10 cellular contexts compared by ENCODE assay signal in genomic region chr20:47540443-47541354, GRCh38. TPM values are rescaled to one million over a fixed set of nuclear protein-coding genes. Genes with fewer than 3 reads are reported as not detected.
DNase-seq lines count a peak whose midpoint lies in the region; ATAC-seq, FAIRE-seq and TF ChIP-seq lines count a peak whose summit lies in the region.
"Had no signal": no experiment of that assay in that cellular context is flagged by ENCODE, and none has a peak within 500 bp of the region (broad histone marks: within the 10 kb centered on the region; RNA-seq: fewer than 3 reads in every experiment).

No MANE protein-coding gene starts in this region.

- no peak for TF ChIP-seq EP300 in SK-N-SH (IDR thresholded peaks at IDR 0.05; ENCODE audit: borderline replicate concordance in 1 of 2, low read depth in 1 of 2, low read length in 1 of 2)
- no peak for TF ChIP-seq EP300 in GM12878 (IDR thresholded peaks at IDR 0.05; ENCODE audit: borderline replicate concordance in 1 of 2, control insufficient read depth in 1 of 2, low read depth in 2 of 2, low read length in 2 of 2)

- intact Hi-C loops in GM12878 (cut with micrococcal nuclease; ENCODE audit: unreplicated experiment): no loop called here

- H3K4me3 Mint-ChIP-seq in stimulated activated memory B cell treated with anti-CD40 and anti-IgM and Interleukin-4, amounts not matched to agents 10 μg/mL and 1 μg/mL and 100 μg/mL, for 72 hours: no peak overlapping the region

- TF ChIP-seq RAD21 in SK-N-SH (IDR thresholded peaks at IDR 0.05; ENCODE audit: low read length) (no peak), GM12878 (IDR thresholded peaks at IDR 0.05; ENCODE audit: insufficient read depth, low read depth, low read length) (no peak)

- H3K27me3 ChIP-seq in SK-N-SH (ENCODE audit: insufficient read depth): no peaks in the 10 kb centered on the region
- H3K27me3 ChIP-seq in GM12878 (replicated peaks in 1 of 2; ENCODE audit: control insufficient read depth in 2 of 2, insufficient read depth in 2 of 2, low read length in 1 of 2): no peaks in the 10 kb centered on the region

- TF ChIP-seq POLR2A in GM12878 (IDR thresholded peaks at IDR 0.05; ENCODE audit: low read depth, low read length): no peak

- H3K4me3 ChIP-seq in SK-N-SH (ENCODE audit: low read depth in 2 of 2, low read length in 1 of 2) (no peak overlapping the region), GM12878 (no peak overlapping the region)

- peaks cover 4 to 20% of the 10 kb centered on the region in 2 experiments; a peak in 3 of 4 replicates for H3K4me1 ChIP-seq in SK-N-SH (ENCODE audit: control insufficient read depth in 1 of 2, insufficient read depth in 2 of 2, low read depth in 1 of 2, low read length in 1 of 2)
- peaks cover 35% of the 10 kb centered on the region for H3K4me1 ChIP-seq in GM12878 (ENCODE audit: control insufficient read depth, insufficient read depth, low read length)

- H3K36me3 ChIP-seq in SK-N-SH (replicated peaks in 1 of 2; ENCODE audit: control insufficient read depth in 1 of 2, insufficient read depth in 2 of 2, low read length in 1 of 2) (no peaks in the 10 kb centered on the region), GM12878 (ENCODE audit: control insufficient read depth in 2 of 2, insufficient read depth in 2 of 2, low read length in 1 of 2) (peaks cover 4 to 5% of the 10 kb centered on the region in 2 experiments)

- WGBS in SK-N-SH (ENCODE audit: low lambda C conversion rate): 75% methylated on average over 5 of the region's 5 CpGs
- 59% methylated on average over 5 of the region's 5 CpGs for WGBS in GM12878 (ENCODE audit: insufficient coverage, insufficient replicate concordance, low lambda C conversion rate, missing lambda C conversion rate)

- H3K9me3 Mint-ChIP-seq in stimulated activated memory B cell treated with anti-CD40 and anti-IgM and Interleukin-4, amounts not matched to agents 10 μg/mL and 1 μg/mL and 100 μg/mL, for 72 hours: no peaks in the 10 kb centered on the region

- no TSS peak for BruUV-seq in GM12878 (replicated peaks; lab: Mats Ljungman, UMichigan)

- in situ Hi-C loops in GM12878 (cut with MboI): no loop called here

- H3K27ac Mint-ChIP-seq in stimulated activated memory B cell treated with anti-CD40 and anti-IgM and Interleukin-4, amounts not matched to agents 10 μg/mL and 1 μg/mL and 100 μg/mL, for 72 hours: peak overlapping the region; percentile 69

- H3F3A ChIP-seq in SK-N-SH (replicated peaks; ENCODE audit: insufficient read depth): peaks cover 19% of the 10 kb centered on the region

- POLR2A ChIA-PET in SK-N-SH (lab: Yijun Ruan, JAX) (no interaction called here), GM12878 (lab: Charles Lee) (interaction anchor here (0.7 to 1.4 kb wide), 2 partner anchors 13 to 57 kb away, joined by 3 read pairs; no protein-coding TSS in a partner anchor)

- H3K27me3 Mint-ChIP-seq in stimulated activated memory B cell treated with anti-CD40 and anti-IgM and Interleukin-4, amounts not matched to agents 10 μg/mL and 1 μg/mL and 100 μg/mL, for 72 hours: no peaks in the 10 kb centered on the region

- no peak overlapping the region for H3K9ac ChIP-seq in SK-N-SH
- no peak overlapping the region for H3K9ac ChIP-seq in GM12878 (ENCODE audit: control insufficient read depth, insufficient read depth, low read length)

- RAD21 ChIA-PET in GM12878 (lab: Charles Lee; ENCODE audit: unreplicated experiment): interaction anchor here (1.2 to 1.4 kb wide), 2 partner anchors 32 to 37 kb away, joined by 3 to 4 read pairs; no protein-coding TSS in a partner anchor

- SMC1A ChIA-PET in GM12878 (lab: Charles Lee; ENCODE audit: uncharacterized antibody, unreplicated experiment): interaction anchor here (1.0 to 4.0 kb wide), 9 partner anchors 12 to 157 kb away, joined by 3 to 18 read pairs (median 7); no protein-coding TSS in a partner anchor

- no peaks in the 10 kb centered on the region for H3K9me2 ChIP-seq in SK-N-SH

- H4K20me1 ChIP-seq in SK-N-SH (ENCODE audit: insufficient read depth) (no peaks in the 10 kb centered on the region), GM12878 (ENCODE audit: control insufficient read depth, insufficient read depth) (no peaks in the 10 kb centered on the region)

- H2AFZ ChIP-seq in SK-N-SH (ENCODE audit: low read depth) (no peak overlapping the region), GM12878 (ENCODE audit: control insufficient read depth, low read depth, low read length) (no peak overlapping the region)

- FAIRE-seq in GM12878 (lab: Jason Lieb, UNC): peak; percentile 27
- FAIRE-seq: colon had no signal

- no peak overlapping the region for H3K4me2 ChIP-seq in SK-N-SH
- H3K4me2 ChIP-seq in GM12878 (ENCODE audit: control insufficient read depth, insufficient read depth): no peak overlapping the region

- DNase-seq in SK-N-SH (no peak), NOMO-1 (lab: John Stamatoyannopoulos, UW; ENCODE audit: unreplicated experiment in 2 of 2) (peak; percentile 59 to 85), GM12878 (ENCODE audit: low read depth, low spot score) (peak; percentile 21), iPS-NIHi11 (ENCODE audit: low spot score) (no peak), NCI-H510A (lab: John Stamatoyannopoulos, UW) (no peak)
- DNase-seq: hypothalamus had no signal

- CTCF ChIA-PET in SK-N-SH (lab: Yijun Ruan, JAX): interaction anchor here (1.5 kb wide), 1 partner anchor 20 kb away, joined by 5 read pairs; no protein-coding TSS in a partner anchor
- CTCF ChIA-PET in GM12878 (lab: Yijun Ruan, JAX): interaction anchor here (1.1 to 1.5 kb wide), 4 partner anchors 16 to 268 kb away, joined by 3 read pairs; no protein-coding TSS in a partner anchor

- peaks cover 93% of the 10 kb centered on the region for H3K4me1 Mint-ChIP-seq in stimulated activated memory B cell treated with anti-CD40 and anti-IgM and Interleukin-4, amounts not matched to agents 10 μg/mL and 1 μg/mL and 100 μg/mL, for 72 hours

- H3K79me2 ChIP-seq in SK-N-SH (ENCODE audit: insufficient read depth): peaks cover 54% of the 10 kb centered on the region
- peaks cover 96% of the 10 kb centered on the region for H3K79me2 ChIP-seq in GM12878 (ENCODE audit: control insufficient read depth, insufficient read depth, low read length)

- H3K36me3 Mint-ChIP-seq in stimulated activated memory B cell treated with anti-CD40 and anti-IgM and Interleukin-4, amounts not matched to agents 10 μg/mL and 1 μg/mL and 100 μg/mL, for 72 hours: peaks cover 43% of the 10 kb centered on the region

- H3K27ac ChIP-seq in SK-N-SH (ENCODE audit: low read depth in 2 of 2, low read length in 1 of 2): no peak overlapping the region
- H3K27ac ChIP-seq in GM12878 (ENCODE audit: control insufficient read depth, insufficient read depth): no peak overlapping the region

- H3K9me3 ChIP-seq in SK-N-SH (no peaks in the 10 kb centered on the region), GM12878 (replicated peaks; ENCODE audit: control insufficient read depth, insufficient read depth, low read length) (no peaks in the 10 kb centered on the region; the same call in 2 of the 3 replicates)

- no peak for ATAC-seq in SK-N-SH treated with all-trans-retinoic acid at 6 μM for 48 hours
- ATAC-seq in GM12878: peak; percentile 22; the same call in 2 of the 3 replicates
- ATAC-seq in stimulated activated memory B cell treated with anti-CD40 and anti-IgM and Interleukin-4, amounts not matched to agents 10 μg/mL and 1 μg/mL and 100 μg/mL, for 72 hours: no peak
- ATAC-seq in GM21515 (IDR thresholded peaks at IDR 0.05; ENCODE audit: unreplicated experiment): no peak

- TF ChIP-seq CTCF in SK-N-SH (IDR thresholded peaks at IDR 0.05) (no peak), GM12878 (IDR thresholded peaks at IDR 0.05 in 2 of 3, conservative IDR thresholded peaks at IDR 0.05 in 1 of 3; ENCODE audit: control insufficient read depth in 2 of 3, extremely low read depth in 1 of 3, insufficient read depth in 1 of 3, low read depth in 3 of 3, low read length in 3 of 3) (no peak)

TF ChIP-seq in SK-N-SH, 30 proteins besides CTCF, POLR2A, EP300 and RAD21 (continues in another document):
- TF ChIP-seq FOSL2 (IDR thresholded peaks at IDR 0.05; ENCODE audit: borderline replicate concordance, low read depth) (peak; percentile 9; the same call in 1 of the 2 replicates), GABPA (IDR thresholded peaks at IDR 0.05; ENCODE audit: low read depth) (no peak)

TF ChIP-seq in SK-N-SH treated with all-trans-retinoic acid at 6 μM for 48 hours, 23 proteins besides CTCF, POLR2A, EP300 and RAD21 (continues in another document):
- TF ChIP-seq PPARA (CRISPR knock-in tag; IDR thresholded peaks at IDR 0.05; ENCODE audit: borderline replicate concordance) (no peak), ZNF70 (CRISPR knock-in tag; IDR thresholded peaks at IDR 0.05) (no peak), GLIS3 (CRISPR knock-in tag; IDR thresholded peaks at IDR 0.05) (no peak), TOX (CRISPR knock-in tag; IDR thresholded peaks at IDR 0.05; ENCODE audit: borderline replicate concordance) (no peak)

TF ChIP-seq in GM12878, 131 proteins besides CTCF, POLR2A, EP300 and RAD21 (continues in another document):
- no peak for TF ChIP-seq FOS (IDR thresholded peaks at IDR 0.05; ENCODE audit: borderline replicate concordance, extremely low read depth, insufficient read length)
- TF ChIP-seq ETV6 (conservative IDR thresholded peaks at IDR 0.05 in 1 of 2, IDR thresholded peaks at IDR 0.05 in 1 of 2; ENCODE audit: borderline replicate concordance in 1 of 2, low read depth in 1 of 2): peak in 1 of 2 experiments; percentile 92; a peak in 2 of 4 replicates
- peak; percentile 83 for TF ChIP-seq SPI1 (IDR thresholded peaks at IDR 0.05; ENCODE audit: borderline replicate concordance, insufficient read depth, low read depth, low read length)

RNA-seq across cellular contexts. Expression of gene NCOA3, which starts 39.0 kb away (rescaled TPM):
- polyA plus RNA-seq in SK-N-SH (2012; rRNA removed) (5.8 and 8.3 TPM in 2 replicates), GM12878 (2011; rRNA removed) (92.6 and 114 TPM in 2 replicates), GM12878 (2014; fragmentation: Illumina TruSeq; extraction: Trizol) (78.2 and 94.6 TPM in 2 replicates), GM12878 (2014; fragmentation: Nextera tagmentation; extraction: Ambion mirVana) (10 to 100 TPM; 16.9 to 18.0 TPM), GM12878 (2014; rRNA removed) (62.4 and 66.0 TPM in 2 replicates), GM12878 (2016; fragmentation: Nextera tagmentation; extraction: Ambion mirVana) (10 to 100 TPM; 68.1 to 69.1 TPM)
- 6.4 and 6.7 TPM in 2 replicates for polyA plus RNA-seq in SK-N-SH (2012; cell fraction: cytosol; rRNA removed)
- 7.1 and 13.0 TPM in 2 replicates for polyA plus RNA-seq in SK-N-SH (2012; cell fraction: nucleus; rRNA removed)
- 241 and 256 TPM in 2 replicates for total RNA-seq in GM12878 (2013; cell fraction: nucleolus; rRNA removed)
- total RNA-seq in GM12878 (2014; rRNA removed) (82.4 and 88.7 TPM in 2 replicates), GM12878 (2014; rRNA removed; fragmentation: Illumina TruSeq; extraction: Trizol) (95.3 and 95.8 TPM in 2 replicates), GM12878 (2021) (87.4 and 96.2 TPM in 2 replicates)
- polyA plus RNA-seq in GM12878 (2011; ENCODE audit: low read depth): 30.3 TPM
- polyA plus RNA-seq in GM12878 (2011; cell fraction: cytosol; rRNA removed): 60.3 and 60.4 TPM in 2 replicates
- polyA plus RNA-seq in GM12878 (2011; cell fraction: nucleus; rRNA removed): 89.9 and 95.2 TPM in 2 replicates
- 38.3 and 50.2 TPM in 2 replicates for polyA plus RNA-seq in GM12878 (2012)
- polyA minus RNA-seq in GM12878 (2011; rRNA and poly(A)+ RNA removed): 126 and 138 TPM in 2 replicates
- 52.3 and 52.4 TPM in 2 replicates for polyA minus RNA-seq in GM12878 (2011; cell fraction: cytosol; rRNA and poly(A)+ RNA removed)
- polyA minus RNA-seq in GM12878 (2011; cell fraction: nucleus; rRNA and poly(A)+ RNA removed): 48.2 and 66.5 TPM in 2 replicates

Comparison
In these comparisons a context has a peak if more than half of its experiments do, and no peak if none do; other contexts are left out.
1. DNase-seq: peak in NOMO-1 (2 of 2) and GM12878 (single experiment); none in SK-N-SH (single experiment), iPS-NIHi11 (single experiment) and NCI-H510A (single experiment).